ENCODE assay signal across 15 cellular contexts in genomic region chr12:84397279-84397678, GRCh38.
A peak's percentile ranks its signal among the peaks of the same experiment; 100 is the strongest.
DNase-seq lines count a peak whose midpoint lies in the region; ATAC-seq, FAIRE-seq and TF ChIP-seq lines count a peak whose summit lies in the region.
"Had no signal": no experiment of that assay in that cellular context is flagged by ENCODE, and none has a peak within 500 bp of the region (broad histone marks: within the 10 kb centered on the region; RNA-seq: fewer than 3 reads in every experiment).

No MANE protein-coding gene starts in this region.

- peak; percentile 77 for TF ChIP-seq CTCF in HFFc6 (IDR thresholded peaks at IDR 0.05)

- no peaks in the 10 kb centered on the region; the same call in 1 of the 2 replicates for H3K27me3 Mint-ChIP-seq in HFFc6 (ENCODE audit: insufficient read depth)
- H3K27me3 Mint-ChIP-seq: activated naive CD4-positive, alpha-beta T cell treated with anti-CD3 and anti-CD28 coated beads, Interleukin-2, amount 50 U/mL, for 24 hours had no signal

- H3K36me3 Mint-ChIP-seq in HFFc6 (ENCODE audit: low read depth): no peaks in the 10 kb centered on the region
- H3K36me3 Mint-ChIP-seq: activated naive CD4-positive, alpha-beta T cell treated with anti-CD3 and anti-CD28 coated beads, Interleukin-2, amount 50 U/mL, for 24 hours had no signal

- no peak overlapping the region for H3K27ac Mint-ChIP-seq in HFFc6
- H3K27ac Mint-ChIP-seq: activated naive CD4-positive, alpha-beta T cell treated with anti-CD3 and anti-CD28 coated beads, Interleukin-2, amount 50 U/mL, for 24 hours had no signal

- no peak overlapping the region for H3K4me3 Mint-ChIP-seq in HFFc6
- H3K4me3 Mint-ChIP-seq: activated naive CD4-positive, alpha-beta T cell treated with anti-CD3 and anti-CD28 coated beads, Interleukin-2, amount 50 U/mL, for 24 hours had no signal

- FAIRE-seq in islet of Langerhans (lab: Jason Lieb, UNC): peak; percentile 86

- ATAC-seq in SK-N-SH treated with all-trans-retinoic acid at 6 μM for 48 hours: peak; percentile 53

- peak; percentile 6 for DNase-seq in AG20443 (ENCODE audit: low spot score)
- no peak for DNase-seq in HFFc6
- no peak for DNase-seq in ureter (ENCODE audit: low spot score)
- DNase-seq in posterior vena cava (ENCODE audit: low spot score): no peak
- no peak for DNase-seq in cortex of kidney (lab: John Stamatoyannopoulos, UW)
- no peak for DNase-seq in effector CD8-positive, alpha-beta T cell (lab: John Stamatoyannopoulos, UW)
- DNase-seq: activated CD4-positive, alpha-beta T cell treated with anti-CD3 and anti-CD28 coated beads, Interleukin-2, amount 50 U/mL, for 1 hour; GDM1; GOT3; kidney; retina; trophoblast cell had no signal

- intact Hi-C loops in posterior vena cava (cut with DNase I): no loop called here

- no peaks in the 10 kb centered on the region for H3K4me1 Mint-ChIP-seq in HFFc6 (ENCODE audit: low read depth)
- H3K4me1 Mint-ChIP-seq: activated naive CD4-positive, alpha-beta T cell treated with anti-CD3 and anti-CD28 coated beads, Interleukin-2, amount 50 U/mL, for 24 hours had no signal

- no peaks in the 10 kb centered on the region for H3K9me3 Mint-ChIP-seq in HFFc6
- H3K9me3 Mint-ChIP-seq: activated naive CD4-positive, alpha-beta T cell treated with anti-CD3 and anti-CD28 coated beads, Interleukin-2, amount 50 U/mL, for 24 hours had no signal

TF ChIP-seq in SK-N-SH treated with all-trans-retinoic acid at 6 μM for 48 hours, 23 proteins besides CTCF, POLR2A, EP300 and RAD21:
- no peak for TF ChIP-seq SNAI2 (CRISPR knock-in tag; IDR thresholded peaks at IDR 0.05)
- no peak for TF ChIP-seq TSHZ2 (CRISPR knock-in tag; IDR thresholded peaks at IDR 0.05)
- no peak for TF ChIP-seq TOX (CRISPR knock-in tag; IDR thresholded peaks at IDR 0.05; ENCODE audit: borderline replicate concordance)
- TF ChIP-seq ZNF565 (CRISPR knock-in tag; conservative IDR thresholded peaks at IDR 0.05; ENCODE audit: low read depth): no peak
- no peak for TF ChIP-seq BACH2 (CRISPR knock-in tag; IDR thresholded peaks at IDR 0.05; ENCODE audit: borderline replicate concordance)
- no peak for TF ChIP-seq POU6F1 (CRISPR knock-in tag; IDR thresholded peaks at IDR 0.05; ENCODE audit: borderline replicate concordance, low read depth)
- no peak for TF ChIP-seq ARNTL (CRISPR knock-in tag; IDR thresholded peaks at IDR 0.05; ENCODE audit: borderline replicate concordance, low read depth)
- TF ChIP-seq ZFP30 (CRISPR knock-in tag; IDR thresholded peaks at IDR 0.05): no peak
- no peak for TF ChIP-seq PATZ1 (CRISPR knock-in tag; IDR thresholded peaks at IDR 0.05; ENCODE audit: borderline replicate concordance)
- no peak for TF ChIP-seq ESRRG (CRISPR knock-in tag; IDR thresholded peaks at IDR 0.05)
- TF ChIP-seq CSRNP3 (CRISPR knock-in tag; IDR thresholded peaks at IDR 0.05): no peak
- no peak for TF ChIP-seq ZNF8 (CRISPR knock-in tag; IDR thresholded peaks at IDR 0.05)
- TF ChIP-seq RARB (CRISPR knock-in tag; IDR thresholded peaks at IDR 0.05): no peak
- no peak for TF ChIP-seq ZFP3 (CRISPR knock-in tag; IDR thresholded peaks at IDR 0.05)
- no peak for TF ChIP-seq ZNF70 (CRISPR knock-in tag; IDR thresholded peaks at IDR 0.05)
- TF ChIP-seq ZC3H10 (CRISPR knock-in tag; IDR thresholded peaks at IDR 0.05): no peak
- TF ChIP-seq ISL1 (CRISPR knock-in tag; IDR thresholded peaks at IDR 0.05): no peak
- TF ChIP-seq CREB5 (CRISPR knock-in tag; IDR thresholded peaks at IDR 0.05; ENCODE audit: low read depth): no peak
